In the genomic region with DNA sequence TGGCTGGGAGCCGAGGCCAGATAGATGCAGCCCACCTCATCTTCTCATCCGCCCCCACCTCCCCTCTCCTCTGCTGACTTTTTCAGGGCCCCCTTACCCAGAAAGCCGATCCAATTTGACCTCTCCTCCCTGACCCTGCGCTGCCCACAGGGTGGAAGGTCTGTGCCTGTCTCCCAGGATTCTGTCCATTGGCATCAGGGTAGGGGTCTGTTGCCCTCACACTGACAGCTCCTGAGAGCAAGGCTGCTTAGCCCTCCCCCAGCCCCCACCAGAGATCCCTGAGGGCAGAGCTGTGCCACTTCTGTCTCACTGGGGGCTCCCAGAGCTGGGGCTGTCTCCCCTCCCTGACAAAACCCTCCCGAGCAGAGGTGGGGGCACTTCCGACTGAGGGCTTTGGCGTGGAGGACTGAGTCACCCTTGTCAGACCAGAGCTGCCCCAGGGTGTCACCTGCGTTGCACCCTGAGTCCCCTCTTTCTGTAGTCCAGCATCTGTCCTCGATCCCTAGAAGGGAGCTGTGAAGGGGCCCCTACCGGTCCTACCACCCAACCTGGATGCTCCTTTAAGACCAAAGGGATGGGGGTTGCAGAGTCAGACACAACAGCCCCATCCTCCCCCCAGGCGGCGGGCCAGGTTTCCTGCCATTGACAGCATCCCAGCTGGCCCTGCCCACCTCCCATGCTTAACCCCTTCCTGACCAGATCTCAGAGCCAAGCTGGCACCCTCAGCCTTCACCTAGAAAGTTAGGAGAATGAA, we compare ENCODE assay signal across 1 cellular context.
TF ChIP-seq lines count a peak whose summit lies in the region.

No MANE protein-coding gene starts in this region.

TF ChIP-seq in GM23338, 12 proteins besides CTCF, POLR2A, EP300 and RAD21 (continued from another document):
- TF ChIP-seq ZNF462 (CRISPR knock-in tag; IDR thresholded peaks at IDR 0.05) (no peak), EZH2phosphoT487 (IDR thresholded peaks at IDR 0.05; ENCODE audit: unreplicated experiment) (no peak), JUNB (IDR thresholded peaks at IDR 0.05; ENCODE audit: unreplicated experiment) (no peak), REST (IDR thresholded peaks at IDR 0.05; ENCODE audit: unreplicated experiment) (no peak), ZNF331 (CRISPR knock-in tag; IDR thresholded peaks at IDR 0.05; ENCODE audit: low read depth) (no peak), CREB1 (CRISPR knock-in tag; IDR thresholded peaks at IDR 0.05; ENCODE audit: low read depth) (no peak)
- TF ChIP-seq, protein P1, sequence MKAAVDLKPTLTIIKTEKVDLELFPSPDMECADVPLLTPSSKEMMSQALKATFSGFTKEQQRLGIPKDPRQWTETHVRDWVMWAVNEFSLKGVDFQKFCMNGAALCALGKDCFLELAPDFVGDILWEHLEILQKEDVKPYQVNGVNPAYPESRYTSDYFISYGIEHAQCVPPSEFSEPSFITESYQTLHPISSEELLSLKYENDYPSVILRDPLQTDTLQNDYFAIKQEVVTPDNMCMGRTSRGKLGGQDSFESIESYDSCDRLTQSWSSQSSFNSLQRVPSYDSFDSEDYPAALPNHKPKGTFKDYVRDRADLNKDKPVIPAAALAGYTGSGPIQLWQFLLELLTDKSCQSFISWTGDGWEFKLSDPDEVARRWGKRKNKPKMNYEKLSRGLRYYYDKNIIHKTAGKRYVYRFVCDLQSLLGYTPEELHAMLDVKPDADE (IDR thresholded peaks at IDR 0.05) = no peak
